In the genomic region with DNA sequence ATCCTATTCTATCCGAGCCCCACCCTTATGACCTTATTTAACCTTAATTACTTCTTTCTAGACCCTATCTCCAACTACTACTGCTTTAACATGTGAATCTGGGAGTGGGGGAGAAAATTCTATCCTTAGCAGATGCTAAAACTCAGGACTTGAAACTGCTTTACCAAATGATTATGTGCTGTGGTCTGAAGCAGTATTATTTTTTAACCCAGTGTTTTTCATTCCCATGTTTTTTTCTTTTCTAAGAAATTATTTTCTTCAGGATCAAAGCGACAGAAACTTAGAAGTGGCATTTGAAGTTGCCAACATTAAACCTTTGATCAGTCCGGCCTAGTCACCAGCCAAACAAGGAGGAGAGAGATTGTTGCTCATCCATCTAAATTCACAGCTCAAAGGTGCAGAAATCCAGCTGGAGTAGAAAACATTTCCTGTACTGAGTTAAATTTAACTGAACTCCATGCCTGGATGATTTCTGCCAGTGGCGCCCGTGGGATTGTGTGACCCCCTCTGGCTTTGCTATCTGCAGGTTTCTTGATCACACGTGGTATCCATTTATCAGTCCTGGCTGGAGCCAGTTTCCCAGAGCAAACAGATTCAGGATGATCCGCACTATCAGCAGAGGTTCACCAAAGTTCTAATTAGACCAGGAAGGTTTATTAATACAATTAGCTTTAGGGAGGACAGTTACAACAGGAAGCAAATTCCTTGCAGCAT, we compare ENCODE assay signal across 16 cellular contexts.
DNase-seq lines count a peak whose midpoint lies in the region; ATAC-seq, FAIRE-seq and TF ChIP-seq lines count a peak whose summit lies in the region.
"Had no signal": no experiment of that assay in that cellular context is flagged by ENCODE, and none has a peak within 500 bp of the region (broad histone marks: within the 10 kb centered on the region; RNA-seq: fewer than 3 reads in every experiment).

No MANE protein-coding gene starts in this region.

- peak overlapping the region in 1 of 2 donors; percentile 36 for H3K27ac ChIP-seq in small intestine (ENCODE audit: low read depth in 1 of 2, low read length in 1 of 2)
- H3K27ac ChIP-seq: ascending aorta, HL-60 had no signal

- peak; percentile 55 for ATAC-seq in SK-N-SH treated with all-trans-retinoic acid at 6 μM for 48 hours
- ATAC-seq: activated T-helper 17 cell treated with anti-CD3 and anti-CD28 coated beads, Interleukin-2, amount 50 U/mL, for 72 hours; PC-3 had no signal

- peak; percentile 91 for FAIRE-seq in islet of Langerhans (lab: Jason Lieb, UNC)
- no peak for FAIRE-seq in small intestine (lab: Jason Lieb, UNC)
- no peak for FAIRE-seq in frontal cortex (lab: Jason Lieb, UNC)
- FAIRE-seq: A204.1, H54 had no signal

- WGBS in small intestine, 3 donors = 21 to 64% (median 47%) methylated on average over 7 of the region's 7 CpGs

- H3K9me3 ChIP-seq in small intestine (ENCODE audit: control insufficient read depth, low read depth) = no peaks in the 10 kb centered on the region
- H3K9me3 ChIP-seq: ascending aorta had no signal

- H3K4me3 ChIP-seq in small intestine (ENCODE audit: low read depth in 1 of 2, low read length in 2 of 2) = no peak overlapping the region
- H3K4me3 ChIP-seq: ascending aorta had no signal

- H3K27me3 ChIP-seq in small intestine (ENCODE audit: control insufficient read depth in 2 of 2, insufficient read depth in 2 of 2, low read length in 2 of 2) = no peaks in the 10 kb centered on the region
- H3K27me3 ChIP-seq: ascending aorta had no signal

- no peaks in the 10 kb centered on the region for H3K4me1 ChIP-seq in small intestine (ENCODE audit: control insufficient read depth in 2 of 2, insufficient read depth in 1 of 2, low read depth in 1 of 2, low read length in 1 of 2)
- H3K4me1 ChIP-seq: ascending aorta had no signal

- H3K36me3 ChIP-seq in small intestine (ENCODE audit: control insufficient read depth in 2 of 2, insufficient read depth in 2 of 2, low read length in 2 of 2) = no peaks in the 10 kb centered on the region
- H3K36me3 ChIP-seq: ascending aorta had no signal

- peak; percentile 24 for DNase-seq in NCI-H1105 treated with DMSO at 0.1 percent for 48 hours (lab: John Stamatoyannopoulos, UW)
- no peak for DNase-seq in NCI-H1105 (lab: John Stamatoyannopoulos, UW)
- peak; percentile 33 for DNase-seq in small intestine
- no peak for DNase-seq in stimulated activated CD4-positive, alpha-beta T cell treated with anti-CD3 and anti-CD28 coated beads, Interleukin-4, amount 100 ng/mL, for 1 hour
- DNase-seq in NCI-H345 treated with DMSO at 0.1 percent for 48 hours (lab: John Stamatoyannopoulos, UW; ENCODE audit: unreplicated experiment) = no peak
- no peak for DNase-seq in frontal cortex (ENCODE audit: low spot score in 2 of 2)
- DNase-seq: activated CD4-positive, alpha-beta T cell treated with anti-CD3 and anti-CD28 coated beads, Interleukin-2, amount 10 ng/mL, durations not matched to agents 24 days and 14 days; effector CD4-positive, alpha-beta T cell; PC-3 had no signal

TF ChIP-seq in SK-N-SH treated with all-trans-retinoic acid at 6 μM for 48 hours, 23 proteins besides CTCF, POLR2A, EP300 and RAD21:
- TF ChIP-seq ZNF8 (CRISPR knock-in tag; IDR thresholded peaks at IDR 0.05) (no peak), ZNF70 (CRISPR knock-in tag; IDR thresholded peaks at IDR 0.05) (no peak), ARNTL (CRISPR knock-in tag; IDR thresholded peaks at IDR 0.05; ENCODE audit: borderline replicate concordance, low read depth) (no peak), CSDC2 (CRISPR knock-in tag; IDR thresholded peaks at IDR 0.05) (no peak), RARB (CRISPR knock-in tag; IDR thresholded peaks at IDR 0.05) (no peak), ZNF565 (CRISPR knock-in tag; conservative IDR thresholded peaks at IDR 0.05; ENCODE audit: low read depth) (no peak), ISL1 (CRISPR knock-in tag; IDR thresholded peaks at IDR 0.05) (0 out of 2 replicates have a peak, but pooled peaks have one; percentile 18), ZFP3 (CRISPR knock-in tag; IDR thresholded peaks at IDR 0.05) (no peak), ZC3H10 (CRISPR knock-in tag; IDR thresholded peaks at IDR 0.05) (no peak), ESRRG (CRISPR knock-in tag; IDR thresholded peaks at IDR 0.05) (no peak), BACH2 (CRISPR knock-in tag; IDR thresholded peaks at IDR 0.05; ENCODE audit: borderline replicate concordance) (no peak), SNAI2 (CRISPR knock-in tag; IDR thresholded peaks at IDR 0.05) (no peak), ZFP30 (CRISPR knock-in tag; IDR thresholded peaks at IDR 0.05) (no peak), TCF4 (CRISPR knock-in tag; IDR thresholded peaks at IDR 0.05; ENCODE audit: borderline replicate concordance) (peak; percentile 28; the same call in 1 of the 2 replicates)
- TF ChIP-seq, protein P1, sequence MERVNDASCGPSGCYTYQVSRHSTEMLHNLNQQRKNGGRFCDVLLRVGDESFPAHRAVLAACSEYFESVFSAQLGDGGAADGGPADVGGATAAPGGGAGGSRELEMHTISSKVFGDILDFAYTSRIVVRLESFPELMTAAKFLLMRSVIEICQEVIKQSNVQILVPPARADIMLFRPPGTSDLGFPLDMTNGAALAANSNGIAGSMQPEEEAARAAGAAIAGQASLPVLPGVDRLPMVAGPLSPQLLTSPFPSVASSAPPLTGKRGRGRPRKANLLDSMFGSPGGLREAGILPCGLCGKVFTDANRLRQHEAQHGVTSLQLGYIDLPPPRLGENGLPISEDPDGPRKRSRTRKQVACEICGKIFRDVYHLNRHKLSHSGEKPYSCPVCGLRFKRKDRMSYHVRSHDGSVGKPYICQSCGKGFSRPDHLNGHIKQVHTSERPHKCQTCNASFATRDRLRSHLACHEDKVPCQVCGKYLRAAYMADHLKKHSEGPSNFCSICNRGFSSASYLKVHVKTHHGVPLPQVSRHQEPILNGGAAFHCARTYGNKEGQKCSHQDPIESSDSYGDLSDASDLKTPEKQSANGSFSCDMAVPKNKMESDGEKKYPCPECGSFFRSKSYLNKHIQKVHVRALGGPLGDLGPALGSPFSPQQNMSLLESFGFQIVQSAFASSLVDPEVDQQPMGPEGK (CRISPR knock-in tag; IDR thresholded peaks at IDR 0.05; ENCODE audit: borderline replicate concordance) = no peak
- TF ChIP-seq, protein P2, sequence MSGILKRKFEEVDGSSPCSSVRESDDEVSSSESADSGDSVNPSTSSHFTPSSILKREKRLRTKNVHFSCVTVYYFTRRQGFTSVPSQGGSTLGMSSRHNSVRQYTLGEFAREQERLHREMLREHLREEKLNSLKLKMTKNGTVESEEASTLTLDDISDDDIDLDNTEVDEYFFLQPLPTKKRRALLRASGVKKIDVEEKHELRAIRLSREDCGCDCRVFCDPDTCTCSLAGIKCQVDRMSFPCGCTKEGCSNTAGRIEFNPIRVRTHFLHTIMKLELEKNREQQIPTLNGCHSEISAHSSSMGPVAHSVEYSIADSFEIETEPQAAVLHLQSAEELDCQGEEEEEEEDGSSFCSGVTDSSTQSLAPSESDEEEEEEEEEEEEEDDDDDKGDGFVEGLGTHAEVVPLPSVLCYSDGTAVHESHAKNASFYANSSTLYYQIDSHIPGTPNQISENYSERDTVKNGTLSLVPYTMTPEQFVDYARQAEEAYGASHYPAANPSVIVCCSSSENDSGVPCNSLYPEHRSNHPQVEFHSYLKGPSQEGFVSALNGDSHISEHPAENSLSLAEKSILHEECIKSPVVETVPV (CRISPR knock-in tag; IDR thresholded peaks at IDR 0.05) = no peak
- TF ChIP-seq, protein P3, sequence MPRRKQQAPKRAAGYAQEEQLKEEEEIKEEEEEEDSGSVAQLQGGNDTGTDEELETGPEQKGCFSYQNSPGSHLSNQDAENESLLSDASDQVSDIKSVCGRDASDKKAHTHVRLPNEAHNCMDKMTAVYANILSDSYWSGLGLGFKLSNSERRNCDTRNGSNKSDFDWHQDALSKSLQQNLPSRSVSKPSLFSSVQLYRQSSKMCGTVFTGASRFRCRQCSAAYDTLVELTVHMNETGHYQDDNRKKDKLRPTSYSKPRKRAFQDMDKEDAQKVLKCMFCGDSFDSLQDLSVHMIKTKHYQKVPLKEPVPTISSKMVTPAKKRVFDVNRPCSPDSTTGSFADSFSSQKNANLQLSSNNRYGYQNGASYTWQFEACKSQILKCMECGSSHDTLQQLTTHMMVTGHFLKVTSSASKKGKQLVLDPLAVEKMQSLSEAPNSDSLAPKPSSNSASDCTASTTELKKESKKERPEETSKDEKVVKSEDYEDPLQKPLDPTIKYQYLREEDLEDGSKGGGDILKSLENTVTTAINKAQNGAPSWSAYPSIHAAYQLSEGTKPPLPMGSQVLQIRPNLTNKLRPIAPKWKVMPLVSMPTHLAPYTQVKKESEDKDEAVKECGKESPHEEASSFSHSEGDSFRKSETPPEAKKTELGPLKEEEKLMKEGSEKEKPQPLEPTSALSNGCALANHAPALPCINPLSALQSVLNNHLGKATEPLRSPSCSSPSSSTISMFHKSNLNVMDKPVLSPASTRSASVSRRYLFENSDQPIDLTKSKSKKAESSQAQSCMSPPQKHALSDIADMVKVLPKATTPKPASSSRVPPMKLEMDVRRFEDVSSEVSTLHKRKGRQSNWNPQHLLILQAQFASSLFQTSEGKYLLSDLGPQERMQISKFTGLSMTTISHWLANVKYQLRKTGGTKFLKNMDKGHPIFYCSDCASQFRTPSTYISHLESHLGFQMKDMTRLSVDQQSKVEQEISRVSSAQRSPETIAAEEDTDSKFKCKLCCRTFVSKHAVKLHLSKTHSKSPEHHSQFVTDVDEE (CRISPR knock-in tag; IDR thresholded peaks at IDR 0.05) = no peak; the same call in 1 of the 2 replicates

Comparison
In these comparisons a context has a peak if more than half of its experiments do, and no peak if none do; other contexts are left out.
1. DNase-seq: peak in NCI-H1105 treated with DMSO at 0.1 percent for 48 hours (single experiment) and small intestine (single experiment); none in NCI-H1105 (single experiment), stimulated activated CD4-positive, alpha-beta T cell treated with anti-CD3 and anti-CD28 coated beads, Interleukin-4, amount 100 ng/mL, for 1 hour (single experiment), NCI-H345 treated with DMSO at 0.1 percent for 48 hours (single experiment) and frontal cortex (0 of 2).